11 cellular contexts compared by ENCODE assay signal in genomic region chr2:55054476-55054875, GRCh38.
DNase-seq lines count a peak whose midpoint lies in the region; ATAC-seq and TF ChIP-seq lines count a peak whose summit lies in the region.
"Had no signal": no experiment of that assay in that cellular context is flagged by ENCODE, and none has a peak within 500 bp of the region (broad histone marks: within the 10 kb centered on the region; RNA-seq: fewer than 3 reads in every experiment).

No MANE protein-coding gene starts in this region.

- ATAC-seq in HG02678 (IDR thresholded peaks at IDR 0.05; ENCODE audit: unreplicated experiment): peak; percentile 23
- ATAC-seq in stimulated activated memory B cell treated with anti-CD40 and anti-IgM and Interleukin-4, amounts not matched to agents 10 μg/mL and 1 μg/mL and 100 μg/mL, for 72 hours: no peak

- H3K27ac ChIP-seq in KMS-11: peak overlapping the region; percentile 59
- H3K27ac ChIP-seq: BLaER1, hepatocyte, vagina had no signal

- peaks cover 37% of the 10 kb centered on the region for H3K4me1 Mint-ChIP-seq in activated naive CD4-positive, alpha-beta T cell treated with anti-CD3 and anti-CD28 coated beads, Interleukin-2, amount 10 ng/mL, durations not matched to agents 7 days and 5 days
- H3K4me1 Mint-ChIP-seq in stimulated activated memory B cell treated with anti-CD40 and anti-IgM and Interleukin-4, amounts not matched to agents 10 μg/mL and 1 μg/mL and 100 μg/mL, for 72 hours: peaks cover 38% of the 10 kb centered on the region

- CTCF ChIA-PET in activated naive CD4-positive, alpha-beta T cell treated with anti-CD3 and anti-CD28 coated beads, Interleukin-2, amount 10 ng/mL, durations not matched to agents 7 days and 5 days (lab: Charles Lee): no interaction called here

- H3K36me3 ChIP-seq in KMS-11 (ENCODE audit: insufficient read depth) (no peaks in the 10 kb centered on the region), HAP-1 (replicated peaks) (no peaks in the 10 kb centered on the region)
- H3K36me3 ChIP-seq: BLaER1, vagina had no signal

- peak overlapping the region; percentile 65 for H3K4me3 ChIP-seq in KMS-11 (IDR thresholded peaks at IDR 0.05; ENCODE audit: insufficient read depth, low read depth, low read length)
- H3K4me3 ChIP-seq in HAP-1: no peak overlapping the region
- H3K4me3 ChIP-seq: BLaER1, hepatocyte, vagina had no signal

- H3K79me2 ChIP-seq in KMS-11 (ENCODE audit: insufficient read depth, low read depth): peaks cover under 1% of the 10 kb centered on the region; the same call in 1 of the 2 replicates

- peak overlapping the region; percentile 92 for H3K4me2 ChIP-seq in KMS-11
- H3K4me2 ChIP-seq: BLaER1, hepatocyte had no signal

- H3K4me3 Mint-ChIP-seq in activated naive CD4-positive, alpha-beta T cell treated with anti-CD3 and anti-CD28 coated beads, Interleukin-2, amount 10 ng/mL, durations not matched to agents 7 days and 5 days: no peak overlapping the region
- peak overlapping the region; percentile 43 for H3K4me3 Mint-ChIP-seq in stimulated activated memory B cell treated with anti-CD40 and anti-IgM and Interleukin-4, amounts not matched to agents 10 μg/mL and 1 μg/mL and 100 μg/mL, for 72 hours

- in situ Hi-C loops in HAP-1 (cut with MboI; ENCODE audit: low sequenced_read_pairs): no loop called here

- H3K4me1 ChIP-seq in KMS-11 (ENCODE audit: low read depth, poor library complexity, severe bottlenecking) (peaks cover 63% of the 10 kb centered on the region), HAP-1 (peaks cover 10% of the 10 kb centered on the region; the same call in 1 of the 2 replicates)

- TF ChIP-seq CTCF in KMS-11 (conservative IDR thresholded peaks at IDR 0.05; ENCODE audit: low read depth, low read length): no peak

- DNase-seq in activated naive CD4-positive, alpha-beta T cell treated with anti-CD3 and anti-CD28 coated beads, Interleukin-2, amount 10 ng/mL, durations not matched to agents 7 days and 5 days: peak; percentile 33
- no peak for DNase-seq in activated naive CD4-positive, alpha-beta T cell treated with anti-CD3 and anti-CD28 coated beads, Interleukin-2, amount 50 U/mL, for 16 hours
- DNase-seq in midbrain (lab: John Stamatoyannopoulos, UW): no peak
- no peak for DNase-seq in retina
- DNase-seq in HAP-1 (ENCODE audit: low spot score in 2 of 2): no peak

- H3K27me3 Mint-ChIP-seq in activated naive CD4-positive, alpha-beta T cell treated with anti-CD3 and anti-CD28 coated beads, Interleukin-2, amount 10 ng/mL, durations not matched to agents 7 days and 5 days: no peaks in the 10 kb centered on the region
- no peaks in the 10 kb centered on the region for H3K27me3 Mint-ChIP-seq in stimulated activated memory B cell treated with anti-CD40 and anti-IgM and Interleukin-4, amounts not matched to agents 10 μg/mL and 1 μg/mL and 100 μg/mL, for 72 hours

- H3K27me3 ChIP-seq in KMS-11 (ENCODE audit: insufficient read depth, low read depth) (no peaks in the 10 kb centered on the region), HAP-1 (ENCODE audit: low read depth) (no peaks in the 10 kb centered on the region)
- H3K27me3 ChIP-seq: BLaER1, hepatocyte, vagina had no signal

- H3K9me3 ChIP-seq in HAP-1: no peaks in the 10 kb centered on the region
- H3K9me3 ChIP-seq: BLaER1, vagina had no signal

- peaks cover 1% of the 10 kb centered on the region for H3K36me3 Mint-ChIP-seq in activated naive CD4-positive, alpha-beta T cell treated with anti-CD3 and anti-CD28 coated beads, Interleukin-2, amount 10 ng/mL, durations not matched to agents 7 days and 5 days
- no peaks in the 10 kb centered on the region for H3K36me3 Mint-ChIP-seq in stimulated activated memory B cell treated with anti-CD40 and anti-IgM and Interleukin-4, amounts not matched to agents 10 μg/mL and 1 μg/mL and 100 μg/mL, for 72 hours

- no peaks in the 10 kb centered on the region for H4K20me1 ChIP-seq in KMS-11 (ENCODE audit: insufficient read depth)
- H4K20me1 ChIP-seq: BLaER1 had no signal

- H3K9me3 Mint-ChIP-seq in activated naive CD4-positive, alpha-beta T cell treated with anti-CD3 and anti-CD28 coated beads, Interleukin-2, amount 10 ng/mL, durations not matched to agents 7 days and 5 days: no peaks in the 10 kb centered on the region
- no peaks in the 10 kb centered on the region for H3K9me3 Mint-ChIP-seq in stimulated activated memory B cell treated with anti-CD40 and anti-IgM and Interleukin-4, amounts not matched to agents 10 μg/mL and 1 μg/mL and 100 μg/mL, for 72 hours

- no peak overlapping the region for H3K9ac ChIP-seq in KMS-11
- H3K9ac ChIP-seq: BLaER1 had no signal

- H2AFZ ChIP-seq in KMS-11 (ENCODE audit: low read depth): no peak overlapping the region
- H2AFZ ChIP-seq: hepatocyte had no signal

- H3K27ac Mint-ChIP-seq in activated naive CD4-positive, alpha-beta T cell treated with anti-CD3 and anti-CD28 coated beads, Interleukin-2, amount 10 ng/mL, durations not matched to agents 7 days and 5 days: peak overlapping the region; percentile 84
- peak overlapping the region; percentile 60 for H3K27ac Mint-ChIP-seq in stimulated activated memory B cell treated with anti-CD40 and anti-IgM and Interleukin-4, amounts not matched to agents 10 μg/mL and 1 μg/mL and 100 μg/mL, for 72 hours
